8 cellular contexts compared by ENCODE assay signal in the genomic region with DNA sequence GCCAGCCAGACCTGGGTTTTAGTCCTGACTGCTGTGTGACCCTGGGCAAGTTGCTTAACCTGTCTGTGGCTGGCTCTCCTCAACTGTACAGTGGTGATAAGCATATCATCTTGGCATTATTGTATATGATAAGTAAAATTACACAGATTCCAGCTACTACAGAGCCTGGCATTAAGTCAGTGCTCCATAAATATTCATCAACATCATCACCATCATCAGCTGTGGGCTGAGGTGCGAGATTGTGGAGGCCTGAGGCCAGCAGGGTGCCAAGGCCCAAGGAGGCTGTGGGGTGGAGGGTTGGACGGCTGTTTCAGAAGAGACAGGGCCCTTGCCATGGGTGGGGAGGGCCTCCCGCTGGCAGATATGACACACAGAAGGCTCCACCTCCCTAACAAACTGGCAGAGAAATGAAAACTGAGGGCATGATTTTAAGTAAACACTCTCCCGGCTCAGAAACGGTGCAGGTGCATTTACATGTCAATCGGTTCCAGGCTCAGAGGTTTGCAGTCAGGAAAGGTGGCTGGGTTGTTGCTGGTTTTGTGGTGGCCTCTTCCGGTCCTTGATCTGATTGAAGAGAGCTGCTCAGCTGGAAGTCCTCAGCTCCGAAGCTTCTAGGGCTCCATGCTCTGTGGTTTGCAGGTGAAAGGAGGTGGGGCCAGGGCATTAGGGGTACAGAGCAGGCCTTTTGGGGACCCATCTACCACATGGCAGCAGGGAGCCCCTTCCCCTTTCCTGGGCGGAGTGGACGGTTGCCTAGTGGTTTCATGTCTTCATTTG. TPM values are rescaled to one million over a fixed set of nuclear protein-coding genes. Genes with fewer than 3 reads are reported as not detected.
DNase-seq lines count a peak whose midpoint lies in the region; ATAC-seq, FAIRE-seq and TF ChIP-seq lines count a peak whose summit lies in the region.

No MANE protein-coding gene starts in this region.

- H3K9ac ChIP-seq in H9 (ENCODE audit: extremely low read depth, insufficient read length, low read length) = no peak overlapping the region

- H3K27ac ChIP-seq in H9 (ENCODE audit: insufficient read length, low read depth, low read length) = no peak overlapping the region

- H3K18ac ChIP-seq in H9 (ENCODE audit: insufficient read length, low read depth, low read length) = no peak overlapping the region

- H3K4me3 Mint-ChIP-seq in H9 (peak overlapping the region in 1 of 2 experiments; percentile 56; a peak in 1 of 5 replicates), chondrocyte (ENCODE audit: unreplicated experiment) (no peak overlapping the region)
- peak overlapping the region; percentile 21 to 71 for H3K4me3 Mint-ChIP-seq in stimulated activated naive CD8-positive, alpha-beta T cell treated with anti-CD3 and anti-CD28 coated beads, Interleukin-15, amount 100 ng/mL, for 72 hours

- peak overlapping the region in 2 of 3 experiments; percentile 60 to 90; a peak in 5 of 7 replicates for H3K27ac Mint-ChIP-seq in H9
- peak overlapping the region; percentile 15 for H3K27ac Mint-ChIP-seq in chondrocyte (ENCODE audit: unreplicated experiment)
- peak overlapping the region in 1 of 2 donors; percentile 80 for H3K27ac Mint-ChIP-seq in stimulated activated naive CD8-positive, alpha-beta T cell treated with anti-CD3 and anti-CD28 coated beads, Interleukin-15, amount 100 ng/mL, for 72 hours

- H3K23me2 ChIP-seq in H9 (ENCODE audit: insufficient read length, low read depth, low read length, poor library complexity, severe bottlenecking) = no peaks in the 10 kb centered on the region

- no peak overlapping the region for H2BK5ac ChIP-seq in H9 (ENCODE audit: insufficient read length, low read length)

- no peak overlapping the region for H4K5ac ChIP-seq in H9 (ENCODE audit: insufficient read length, low read depth, low read length)

- H3T11ph ChIP-seq in H9 (ENCODE audit: low read length) = no peak overlapping the region

- peaks cover 3% of the 10 kb centered on the region; the same call in 1 of the 2 replicates for H3K4me1 ChIP-seq in H9 (ENCODE audit: insufficient read depth, low read length)

- H2AFZ ChIP-seq in H9 (ENCODE audit: low read length) = no peak overlapping the region

- DNase-seq in DMS153 (lab: John Stamatoyannopoulos, UW) (peak; percentile 89), H9 (no peak), RPMI8226 (peak; percentile 91), chondrocyte (ENCODE audit: low spot score) (no peak), D721Med (ENCODE audit: insufficient read length, low spot score) (no peak)
- peak; percentile 41 to 63 for DNase-seq in stimulated activated naive CD8-positive, alpha-beta T cell treated with anti-CD3 and anti-CD28 coated beads, Interleukin-15, amount 100 ng/mL, for 72 hours

- no peak overlapping the region for H3K23ac ChIP-seq in H9 (ENCODE audit: insufficient read length, low read depth, low read length)

- H3K79me2 ChIP-seq in H9 (ENCODE audit: insufficient read depth, low read length) = no peaks in the 10 kb centered on the region

- no peak for FAIRE-seq in D721Med (lab: Jason Lieb, UNC)

- no CpG with 5 or more reads among the region's 10 CpGs for WGBS in H9 (ENCODE audit: extremely low coverage, insufficient read length, low lambda C conversion rate)

- no peaks in the 10 kb centered on the region; a peak in 1 of 7 replicates for H3K36me3 Mint-ChIP-seq in H9 (ENCODE audit: insufficient read depth in 1 of 3, low read depth in 3 of 3)
- no peaks in the 10 kb centered on the region for H3K36me3 Mint-ChIP-seq in chondrocyte (ENCODE audit: low read depth)

- H4K20me1 ChIP-seq in H9 (ENCODE audit: control insufficient read depth, insufficient read depth, insufficient read length) = no peaks in the 10 kb centered on the region

- no peak overlapping the region for H2BK120ac ChIP-seq in H9 (ENCODE audit: low read depth, low read length, poor library complexity, severe bottlenecking)

- peaks cover 4% of the 10 kb centered on the region for H3K27me3 Mint-ChIP-seq in H9 (ENCODE audit: low read depth)
- no peaks in the 10 kb centered on the region for H3K27me3 Mint-ChIP-seq in chondrocyte (ENCODE audit: low read depth)
- H3K27me3 Mint-ChIP-seq in stimulated activated naive CD8-positive, alpha-beta T cell treated with anti-CD3 and anti-CD28 coated beads, Interleukin-15, amount 100 ng/mL, for 72 hours = no peaks in the 10 kb centered on the region

- no peak overlapping the region for H3K14ac ChIP-seq in H9 (ENCODE audit: insufficient read depth, low read length)

- no peak overlapping the region for H2AK5ac ChIP-seq in H9 (ENCODE audit: insufficient read length, low read length)

- no peak overlapping the region for H2BK15ac ChIP-seq in H9 (ENCODE audit: low read depth, low read length)

- no peaks in the 10 kb centered on the region for H3K79me1 ChIP-seq in H9 (ENCODE audit: insufficient read depth, low read depth, low read length, poor library complexity, severe bottlenecking)

- no peak overlapping the region for H3K4me2 ChIP-seq in H9 (ENCODE audit: insufficient read depth, insufficient read length, low read length)

- no peak overlapping the region for H2BK12ac ChIP-seq in H9 (ENCODE audit: insufficient read length, low read depth, low read length)

- H2BK20ac ChIP-seq in H9 (ENCODE audit: low read depth, low read length, poor library complexity, severe bottlenecking) = no peak overlapping the region

- peak; percentile 60 for ATAC-seq in stimulated activated naive CD8-positive, alpha-beta T cell treated with anti-CD3 and anti-CD28 coated beads, Interleukin-15, amount 100 ng/mL, for 72 hours
- ATAC-seq in HG03097 (IDR thresholded peaks at IDR 0.05; ENCODE audit: low FRiP score, unreplicated experiment) = no peak
- ATAC-seq in GM21381 (IDR thresholded peaks at IDR 0.05; ENCODE audit: unreplicated experiment) = no peak

- no peak overlapping the region for H3K4ac ChIP-seq in H9 (ENCODE audit: low read depth, low read length)

- no peaks in the 10 kb centered on the region for H3K27me3 ChIP-seq in H9 (ENCODE audit: insufficient read depth, low read length)

- no peaks in the 10 kb centered on the region for H3K9me3 Mint-ChIP-seq in H9
- no peaks in the 10 kb centered on the region for H3K9me3 Mint-ChIP-seq in chondrocyte (ENCODE audit: low read depth)
- H3K9me3 Mint-ChIP-seq in stimulated activated naive CD8-positive, alpha-beta T cell treated with anti-CD3 and anti-CD28 coated beads, Interleukin-15, amount 100 ng/mL, for 72 hours = no peaks in the 10 kb centered on the region

- H3K4me1 Mint-ChIP-seq in H9 (peaks cover 33 to 41% of the 10 kb centered on the region in 2 experiments), chondrocyte (ENCODE audit: low read depth) (peaks cover 40% of the 10 kb centered on the region)
- peaks cover 66% of the 10 kb centered on the region for H3K4me1 Mint-ChIP-seq in stimulated activated naive CD8-positive, alpha-beta T cell treated with anti-CD3 and anti-CD28 coated beads, Interleukin-15, amount 100 ng/mL, for 72 hours

- no peak overlapping the region for H3K56ac ChIP-seq in H9 (ENCODE audit: insufficient read length, low read depth, low read length)

- TF ChIP-seq CTCF in H9 (conservative IDR thresholded peaks at IDR 0.05) (no peak), chondrocyte (IDR thresholded peaks at IDR 0.05) (no peak), D721Med (IDR thresholded peaks at IDR 0.05; ENCODE audit: insufficient read depth, missing control alignments) (no peak)

- H4K91ac ChIP-seq in H9 (ENCODE audit: insufficient read length, low read depth, low read length) = no peak overlapping the region

- no peaks in the 10 kb centered on the region for H3K9me3 ChIP-seq in H9 (ENCODE audit: control insufficient read depth, low read depth, low read length)

- no peak overlapping the region for H4K8ac ChIP-seq in H9 (replicated peaks; ENCODE audit: insufficient read length, low read depth, low read length)

RNA-seq across cellular contexts. Expression of a gene that starts 10.2 kb away (rescaled TPM):
- total RNA-seq in H9 (2021) (0.79 and 1.8 TPM in 2 replicates), chondrocyte (not detected in 3 replicates)

RNA-seq across cellular contexts. Expression of a gene that starts 19.9 kb away (rescaled TPM):
- total RNA-seq in H9 (2021) = 8.1 and 9.4 TPM in 2 replicates
- not detected in 3 replicates for total RNA-seq in chondrocyte

Comparison
In these comparisons a context has a peak if more than half of its experiments do, and no peak if none do; other contexts are left out.
1. DNase-seq: peak in DMS153 (single experiment), RPMI8226 (single experiment) and stimulated activated naive CD8-positive, alpha-beta T cell treated with anti-CD3 and anti-CD28 coated beads, Interleukin-15, amount 100 ng/mL, for 72 hours (2 of 2); none in H9 (single experiment), chondrocyte (single experiment) and D721Med (single experiment).